ENCODE assay signal across 14 cellular contexts in the genomic region with DNA sequence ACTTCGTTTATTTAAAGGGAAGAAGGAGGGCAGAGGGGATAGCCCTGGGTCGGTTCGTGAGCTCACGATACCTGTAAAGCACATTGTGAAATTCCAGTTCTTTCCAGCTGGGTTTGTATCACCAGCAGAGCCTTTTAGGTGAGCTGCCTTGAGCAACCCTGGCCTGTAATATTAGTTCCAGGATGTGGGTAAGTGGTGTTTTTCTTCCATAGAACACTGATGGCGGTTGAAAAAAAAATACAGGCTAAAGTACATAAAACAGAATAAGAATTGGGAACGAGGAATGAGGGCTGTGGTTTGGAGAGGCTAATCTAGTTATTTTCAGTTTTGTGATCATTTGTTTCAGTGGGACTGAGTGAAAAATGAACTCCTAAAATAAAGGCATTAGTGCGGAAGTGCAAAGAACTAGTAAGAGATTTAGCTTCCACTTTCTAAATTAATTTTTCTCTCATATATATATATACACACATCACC. TPM values are rescaled to one million over a fixed set of nuclear protein-coding genes. Genes with fewer than 3 reads are reported as not detected.
A peak's percentile ranks its signal among the peaks of the same experiment; 100 is the strongest.
DNase-seq lines count a peak whose midpoint lies in the region; ATAC-seq, FAIRE-seq and TF ChIP-seq lines count a peak whose summit lies in the region.
"Had no signal": no experiment of that assay in that cellular context is flagged by ENCODE, and none has a peak within 500 bp of the region (broad histone marks: within the 10 kb centered on the region; RNA-seq: fewer than 3 reads in every experiment).

No MANE protein-coding gene starts in this region.

- no peaks in the 10 kb centered on the region for H3K36me3 Mint-ChIP-seq in natural killer cell treated with Interleukin-12 subunit alpha and Interleukin-12 subunit beta and Interleukin-15 and Interleukin-18, amount 100 ng/mL, for 72 hours
- H3K36me3 Mint-ChIP-seq in natural killer cell = no peaks in the 10 kb centered on the region
- H3K36me3 Mint-ChIP-seq in activated T-helper 2 cell treated with anti-CD3 and anti-CD28 coated beads, Interferon-gamma antibody, Interleukin-2, Interleukin-4, amounts not matched to agents 10 μg/mL and 5 μg/mL and 100 μg/mL, durations not matched to agents 14 hours and 24 hours and 36 hours (ENCODE audit: low read depth) = peaks cover 24% of the 10 kb centered on the region
- H3K36me3 Mint-ChIP-seq: memory B cell had no signal

- no peaks in the 10 kb centered on the region for H3K9me3 Mint-ChIP-seq in natural killer cell treated with Interleukin-12 subunit alpha and Interleukin-12 subunit beta and Interleukin-15 and Interleukin-18, amount 100 ng/mL, for 72 hours
- H3K9me3 Mint-ChIP-seq in natural killer cell = no peaks in the 10 kb centered on the region
- no peaks in the 10 kb centered on the region for H3K9me3 Mint-ChIP-seq in activated T-helper 2 cell treated with anti-CD3 and anti-CD28 coated beads, Interferon-gamma antibody, Interleukin-2, Interleukin-4, amounts not matched to agents 10 μg/mL and 5 μg/mL and 100 μg/mL, durations not matched to agents 14 hours and 24 hours and 36 hours
- H3K9me3 Mint-ChIP-seq: memory B cell had no signal

- no peaks in the 10 kb centered on the region for H3K27me3 Mint-ChIP-seq in natural killer cell treated with Interleukin-12 subunit alpha and Interleukin-12 subunit beta and Interleukin-15 and Interleukin-18, amount 100 ng/mL, for 72 hours
- H3K27me3 Mint-ChIP-seq in natural killer cell (ENCODE audit: low read depth in 2 of 2) = no peaks in the 10 kb centered on the region
- peaks cover 4% of the 10 kb centered on the region for H3K27me3 Mint-ChIP-seq in activated T-helper 2 cell treated with anti-CD3 and anti-CD28 coated beads, Interferon-gamma antibody, Interleukin-2, Interleukin-4, amounts not matched to agents 10 μg/mL and 5 μg/mL and 100 μg/mL, durations not matched to agents 14 hours and 24 hours and 36 hours (ENCODE audit: low read depth)

- ATAC-seq in natural killer cell treated with Interleukin-12 subunit alpha and Interleukin-12 subunit beta and Interleukin-15 and Interleukin-18, amount 100 ng/mL, for 72 hours = peak in 1 of 2 donors; percentile 38
- ATAC-seq in natural killer cell (no peak), HG02610 (IDR thresholded peaks at IDR 0.05; ENCODE audit: unreplicated experiment) (no peak)

- H3K27ac Mint-ChIP-seq in natural killer cell treated with Interleukin-12 subunit alpha and Interleukin-12 subunit beta and Interleukin-15 and Interleukin-18, amount 100 ng/mL, for 72 hours = peak overlapping the region; percentile 63 to 64
- H3K27ac Mint-ChIP-seq in natural killer cell = peak overlapping the region in 1 of 2 donors; percentile 20
- peak overlapping the region; percentile 54 for H3K27ac Mint-ChIP-seq in activated T-helper 2 cell treated with anti-CD3 and anti-CD28 coated beads, Interferon-gamma antibody, Interleukin-2, Interleukin-4, amounts not matched to agents 10 μg/mL and 5 μg/mL and 100 μg/mL, durations not matched to agents 14 hours and 24 hours and 36 hours
- H3K27ac Mint-ChIP-seq: B cell, memory B cell had no signal

- TF ChIP-seq CTCF in natural killer cell (IDR thresholded peaks at IDR 0.05) = no peak

- peak overlapping the region; percentile 73 for H3K4me3 Mint-ChIP-seq in natural killer cell treated with Interleukin-12 subunit alpha and Interleukin-12 subunit beta and Interleukin-15 and Interleukin-18, amount 100 ng/mL, for 72 hours
- no peak overlapping the region for H3K4me3 Mint-ChIP-seq in natural killer cell
- H3K4me3 Mint-ChIP-seq in activated T-helper 2 cell treated with anti-CD3 and anti-CD28 coated beads, Interferon-gamma antibody, Interleukin-2, Interleukin-4, amounts not matched to agents 10 μg/mL and 5 μg/mL and 100 μg/mL, durations not matched to agents 14 hours and 24 hours and 36 hours (ENCODE audit: low read depth) = no peak overlapping the region
- H3K4me3 Mint-ChIP-seq: B cell, memory B cell had no signal

- peak; percentile 75 for FAIRE-seq in islet of Langerhans (lab: Jason Lieb, UNC)

- H3K4me1 Mint-ChIP-seq in natural killer cell treated with Interleukin-12 subunit alpha and Interleukin-12 subunit beta and Interleukin-15 and Interleukin-18, amount 100 ng/mL, for 72 hours (ENCODE audit: low read depth in 2 of 2) = peaks cover 54 to 59% of the 10 kb centered on the region in 2 donors
- peaks cover 77 to 86% of the 10 kb centered on the region in 2 donors for H3K4me1 Mint-ChIP-seq in natural killer cell
- peaks cover 45% of the 10 kb centered on the region for H3K4me1 Mint-ChIP-seq in activated T-helper 2 cell treated with anti-CD3 and anti-CD28 coated beads, Interferon-gamma antibody, Interleukin-2, Interleukin-4, amounts not matched to agents 10 μg/mL and 5 μg/mL and 100 μg/mL, durations not matched to agents 14 hours and 24 hours and 36 hours (ENCODE audit: low read depth)
- H3K4me1 Mint-ChIP-seq: memory B cell had no signal

- intact Hi-C loops in natural killer cell (cut with micrococcal nuclease) = no loop called here
- intact Hi-C loops in activated T-helper 2 cell treated with anti-CD3 and anti-CD28 coated beads, Interferon-gamma antibody, Interleukin-2, Interleukin-4, amounts not matched to agents 10 μg/mL and 5 μg/mL and 100 μg/mL, durations not matched to agents 14 hours and 24 hours and 36 hours (cut with micrococcal nuclease) = loop anchor here (1.0 kb wide), 1 partner anchor 16 kb away; no protein-coding TSS in a partner anchor

- DNase-seq in natural killer cell treated with Interleukin-12 subunit alpha and Interleukin-12 subunit beta and Interleukin-15 and Interleukin-18, amount 100 ng/mL, for 72 hours (ENCODE audit: low spot score) = peak; percentile 2
- DNase-seq in natural killer cell (no peak), NCI-H345 (lab: John Stamatoyannopoulos, UW) (no peak), A172 (ENCODE audit: low spot score) (no peak), GDM1 (lab: John Stamatoyannopoulos, UW) (no peak)
- no peak for DNase-seq in activated T-helper 2 cell treated with anti-CD3 and anti-CD28 coated beads, Interferon-gamma antibody, Interleukin-2, Interleukin-4, amounts not matched to agents 10 μg/mL and 5 μg/mL and 100 μg/mL, durations not matched to agents 14 hours and 24 hours and 36 hours (ENCODE audit: low spot score)
- DNase-seq: GOT3, MG63, posterior cingulate gyrus, SJCRH30 had no signal

RNA-seq across cellular contexts. Expression of a gene that starts 20.6 kb away (rescaled TPM):
- 10 to 100 TPM; 13.2 to 22.0 TPM for total RNA-seq in natural killer cell treated with Interleukin-12 subunit alpha and Interleukin-12 subunit beta and Interleukin-15 and Interleukin-18, amount 100 ng/mL, for 72 hours
- 10 to 100 TPM; 14.1 to 18.6 (median 17.1) TPM for total RNA-seq in natural killer cell
- 8.6 and 9.8 TPM in 2 replicates for total RNA-seq in activated T-helper 2 cell treated with anti-CD3 and anti-CD28 coated beads, Interferon-gamma antibody, Interleukin-2, Interleukin-4, amounts not matched to agents 10 μg/mL and 5 μg/mL and 100 μg/mL, durations not matched to agents 14 hours and 24 hours and 36 hours
- 14.2 and 20.8 TPM in 2 replicates for total RNA-seq in A172 (2014; rRNA removed; shearing (Covaris generic))
